In the genomic region with DNA sequence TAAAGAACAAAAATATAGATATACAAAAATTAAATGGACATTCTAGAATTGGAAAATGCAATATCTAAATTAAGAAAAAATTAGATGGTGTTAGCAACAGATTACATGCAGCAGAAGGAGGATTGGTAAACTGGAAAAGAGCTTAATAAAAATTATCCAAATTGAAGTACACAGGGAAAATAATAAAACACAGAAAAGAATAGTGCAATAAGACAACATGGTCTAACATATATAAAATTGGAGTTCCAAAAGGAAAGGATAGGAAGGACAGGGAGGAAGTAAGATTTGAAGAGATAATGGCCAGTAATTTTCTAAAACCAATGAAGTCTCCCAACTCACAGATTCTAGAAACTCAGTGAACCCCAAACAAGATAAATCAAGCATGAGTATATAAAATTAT, we compare ENCODE assay signal across 6 cellular contexts.
"Had no signal": no experiment of that assay in that cellular context is flagged by ENCODE, and none has a peak within 500 bp of the region (broad histone marks: within the 10 kb centered on the region; RNA-seq: fewer than 3 reads in every experiment).

No MANE protein-coding gene starts in this region.

- H3K27ac ChIP-seq: HL-60 had no signal

- DNase-seq: IMR-90, KBM-7 had no signal

- H3K4me3 ChIP-seq: K562 had no signal

- FAIRE-seq: HepG2, HTR-8/SVneo, K562 had no signal
